ENCODE assay signal across 16 cellular contexts in the genomic region with DNA sequence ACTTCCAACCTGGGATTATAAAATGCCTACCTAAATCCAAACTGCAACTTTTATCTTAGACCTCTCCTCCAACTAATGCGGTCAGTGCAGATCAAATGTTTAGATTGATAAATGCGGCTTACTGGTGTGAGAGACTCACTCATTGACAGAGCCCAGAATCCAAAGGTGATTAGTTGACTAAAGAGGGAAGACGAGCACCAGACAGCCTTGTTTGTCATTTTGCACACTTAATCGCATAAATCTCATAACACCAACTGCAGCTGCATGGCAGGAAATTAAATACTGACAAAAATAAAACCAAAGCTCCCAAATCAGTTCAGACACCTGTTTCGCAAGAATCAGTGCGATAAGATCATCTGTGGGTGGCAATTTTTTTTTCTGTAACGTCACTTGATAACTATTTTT. TPM values are rescaled to one million over a fixed set of nuclear protein-coding genes. Genes with fewer than 3 reads are reported as not detected.
"Had no signal": no experiment of that assay in that cellular context is flagged by ENCODE, and none has a peak within 500 bp of the region (broad histone marks: within the 10 kb centered on the region; RNA-seq: fewer than 3 reads in every experiment).

No MANE protein-coding gene starts in this region.

- H3K27ac ChIP-seq: coronary artery, epithelial cell of prostate, left ventricle myocardium inferior had no signal

- H3K9me3 ChIP-seq: left ventricle myocardium inferior had no signal

- ATAC-seq: natural killer cell; sciatic nerve; stimulated activated naive B cell treated with anti-CD40 and anti-IgM and Interleukin-4, amounts not matched to agents 10 μg/mL and 1 μg/mL and 100 μg/mL, for 72 hours had no signal

- H3K36me3 ChIP-seq: left ventricle myocardium inferior had no signal

- H3K4me1 ChIP-seq: left ventricle myocardium inferior had no signal

- DNase-seq: activated naive CD4-positive, alpha-beta T cell treated with anti-CD3 and anti-CD28 coated beads, Interleukin-2, amount 50 U/mL, for 16 hours; caudate nucleus; effector CD8-positive, alpha-beta T cell; kidney; left ventricle myocardium inferior; natural killer cell; occipital lobe; stimulated activated CD4-positive, alpha-beta T cell treated with anti-CD3 and anti-CD28 coated beads, Interleukin-2, amount 100 ng/mL, for 24 hours; stimulated activated naive B cell treated with anti-CD40 and anti-IgM and Interleukin-4, amounts not matched to agents 10 μg/mL and 1 μg/mL and 100 μg/mL, for 72 hours had no signal

- H3K4me3 ChIP-seq: coronary artery, left ventricle myocardium inferior had no signal

- FAIRE-seq: kidney, TTC549 had no signal

RNA-seq across cellular contexts. Expression of a gene that starts 35.9 kb away (rescaled TPM):
- total RNA-seq: activated T-helper 2 cell treated with anti-CD3 and anti-CD28 coated beads, Interferon-gamma antibody, Interleukin-2, Interleukin-4, amounts not matched to agents 10 μg/mL and 5 μg/mL and 100 μg/mL, durations not matched to agents 14 hours and 24 hours and 36 hours; kidney; left ventricle myocardium inferior; mucosa of gallbladder; natural killer cell; occipital lobe; pulmonary artery endothelial cell; sciatic nerve had no signal
